Comparison of ENCODE assay signal across 8 cellular contexts in the genomic region with DNA sequence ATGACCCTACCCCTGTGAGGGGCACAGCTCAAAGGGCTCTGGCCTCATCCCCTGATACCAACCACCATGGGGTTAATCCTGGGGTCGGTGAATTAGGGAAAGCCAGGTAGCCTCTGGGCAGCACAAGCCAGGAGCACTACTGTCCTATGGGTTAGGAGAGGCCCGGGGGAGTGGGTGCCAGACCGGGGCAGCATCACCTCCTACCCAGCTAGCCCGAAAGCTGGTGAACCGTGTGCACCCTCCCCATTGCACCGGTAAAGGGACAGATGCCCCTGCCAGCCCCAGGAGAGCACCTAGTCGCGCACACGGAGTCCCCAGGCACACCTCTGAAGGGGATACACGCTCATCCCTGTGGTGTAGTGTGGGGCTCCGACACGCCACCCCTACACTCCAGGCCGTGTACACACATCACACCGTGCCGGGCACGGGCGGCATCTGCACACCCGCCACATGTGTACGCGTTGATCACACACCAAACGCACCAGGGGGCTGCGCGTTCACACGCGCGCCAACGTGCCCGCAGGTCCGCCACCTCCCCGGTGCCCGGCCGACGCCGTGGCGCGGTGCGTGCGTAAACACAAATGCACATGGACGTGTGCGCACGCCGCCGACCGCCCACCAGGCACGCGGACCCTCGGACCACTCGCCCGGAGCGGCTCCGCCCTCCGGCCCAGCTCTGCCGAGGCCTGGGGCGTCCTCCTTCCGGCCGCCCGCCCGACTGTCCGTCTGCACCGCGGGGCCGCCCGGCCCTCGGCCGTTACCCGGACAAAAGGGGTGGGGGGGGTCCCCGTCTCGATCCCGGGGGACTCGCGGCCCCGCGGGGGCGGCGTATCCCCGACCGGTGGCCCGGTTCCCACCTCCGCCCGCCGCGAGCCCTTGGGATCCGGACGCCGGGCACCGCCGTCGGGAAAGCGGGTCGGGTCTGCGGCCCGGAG. TPM values are rescaled to one million over a fixed set of nuclear protein-coding genes. Genes with fewer than 3 reads are reported as not detected.
DNase-seq lines count a peak whose midpoint lies in the region; ATAC-seq and TF ChIP-seq lines count a peak whose summit lies in the region.

No MANE protein-coding gene starts in this region.

- peaks cover 13% of the 10 kb centered on the region for H3F3A ChIP-seq in SK-N-SH (replicated peaks; ENCODE audit: insufficient read depth)

- ATAC-seq in SK-N-SH treated with all-trans-retinoic acid at 6 μM for 48 hours (no peak), left lung (no peak)
- no peak for ATAC-seq in stimulated activated effector memory CD8-positive, alpha-beta T cell treated with anti-CD3 and anti-CD28 coated beads, Interleukin-12 subunit alpha, Interleukin-12 subunit beta, amount 100 ng/mL, for 72 hours

- H3K79me2 ChIP-seq in SK-N-SH (ENCODE audit: insufficient read depth) = peaks cover 55% of the 10 kb centered on the region

- H3K9me3 Mint-ChIP-seq in stimulated activated effector memory CD8-positive, alpha-beta T cell treated with anti-CD3 and anti-CD28 coated beads, Interleukin-12 subunit alpha, Interleukin-12 subunit beta, amount 100 ng/mL, for 72 hours = no peaks in the 10 kb centered on the region

- no peak overlapping the region for H2AFZ ChIP-seq in SK-N-SH (ENCODE audit: low read depth)

- H3K27ac Mint-ChIP-seq in stimulated activated effector memory CD8-positive, alpha-beta T cell treated with anti-CD3 and anti-CD28 coated beads, Interleukin-12 subunit alpha, Interleukin-12 subunit beta, amount 100 ng/mL, for 72 hours = peak overlapping the region; percentile 98

- H3K9me2 ChIP-seq in SK-N-SH = no peaks in the 10 kb centered on the region

- intact Hi-C loops in breast epithelium (cut with DNase I; ENCODE audit: low total_unique reads) (no loop called here), left lung (cut with DNase I) (no loop called here)

- no peaks in the 10 kb centered on the region for H3K27me3 ChIP-seq in SK-N-SH (ENCODE audit: insufficient read depth)
- H3K27me3 ChIP-seq in SJCRH30 = no peaks in the 10 kb centered on the region
- H3K27me3 ChIP-seq in breast epithelium = no peaks in the 10 kb centered on the region
- H3K27me3 ChIP-seq in left lung = no peaks in the 10 kb centered on the region

- CTCF ChIA-PET in SK-N-SH (lab: Yijun Ruan, JAX) = interaction anchor here (1.5 to 2.1 kb wide), 4 partner anchors 10 to 65 kb away, joined by 4 to 10 read pairs (median 6); a partner anchor contains a TSS

- H3K36me3 Mint-ChIP-seq in stimulated activated effector memory CD8-positive, alpha-beta T cell treated with anti-CD3 and anti-CD28 coated beads, Interleukin-12 subunit alpha, Interleukin-12 subunit beta, amount 100 ng/mL, for 72 hours = peaks cover 12% of the 10 kb centered on the region

- no peak for TF ChIP-seq POLR2A in breast epithelium (IDR thresholded peaks at IDR 0.05)

- peaks cover 36% of the 10 kb centered on the region for H4K20me1 ChIP-seq in SK-N-SH (ENCODE audit: insufficient read depth)

- TF ChIP-seq RAD21 in SK-N-SH (IDR thresholded peaks at IDR 0.05; ENCODE audit: low read length) = no peak

- 2% methylated on average over 19 of the region's 92 CpGs for WGBS in SK-N-SH (ENCODE audit: low lambda C conversion rate)

- H3K27ac ChIP-seq in SK-N-SH (ENCODE audit: low read depth in 2 of 2, low read length in 1 of 2) (peak overlapping the region; percentile 78 to 84; a peak in 3 of 4 replicates), SJCRH30 (no peak overlapping the region; the same call in 1 of the 2 replicates), breast epithelium (peak overlapping the region; percentile 97 to 98), left lung (peak overlapping the region; percentile 95)

- H3K36me3 ChIP-seq in SK-N-SH (replicated peaks in 1 of 2; ENCODE audit: control insufficient read depth in 1 of 2, insufficient read depth in 2 of 2, low read length in 1 of 2) = peaks cover 0 to 7% of the 10 kb centered on the region in 2 experiments
- H3K36me3 ChIP-seq in SJCRH30 = no peaks in the 10 kb centered on the region
- no peaks in the 10 kb centered on the region for H3K36me3 ChIP-seq in breast epithelium
- H3K36me3 ChIP-seq in left lung = peaks cover 0 to 15% of the 10 kb centered on the region in 2 donors

- H3K9ac ChIP-seq in SK-N-SH = peak overlapping the region; percentile 80

- peaks cover 13 to 38% of the 10 kb centered on the region in 2 experiments; a peak in 3 of 4 replicates for H3K4me1 ChIP-seq in SK-N-SH (ENCODE audit: control insufficient read depth in 1 of 2, insufficient read depth in 2 of 2, low read depth in 1 of 2, low read length in 1 of 2)
- no peaks in the 10 kb centered on the region; the same call in 1 of the 2 replicates for H3K4me1 ChIP-seq in SJCRH30
- peaks cover 18 to 23% of the 10 kb centered on the region in 2 donors for H3K4me1 ChIP-seq in breast epithelium
- peaks cover 28 to 58% of the 10 kb centered on the region in 2 donors for H3K4me1 ChIP-seq in left lung

- H3K4me2 ChIP-seq in SK-N-SH = peak overlapping the region; percentile 88

- TF ChIP-seq CTCF in SK-N-SH (IDR thresholded peaks at IDR 0.05) (no peak), breast epithelium (IDR thresholded peaks at IDR 0.05) (no peak), left lung (IDR thresholded peaks at IDR 0.05) (no peak)

- no peak for TF ChIP-seq EP300 in SK-N-SH (IDR thresholded peaks at IDR 0.05; ENCODE audit: borderline replicate concordance in 1 of 2, low read depth in 1 of 2, low read length in 1 of 2)

- POLR2A ChIA-PET in SK-N-SH (lab: Yijun Ruan, JAX) = no interaction called here

- no peaks in the 10 kb centered on the region for H3K9me3 ChIP-seq in SK-N-SH
- no peaks in the 10 kb centered on the region for H3K9me3 ChIP-seq in SJCRH30 (replicated peaks)
- no peaks in the 10 kb centered on the region for H3K9me3 ChIP-seq in breast epithelium
- H3K9me3 ChIP-seq in left lung = no peaks in the 10 kb centered on the region

- peak; percentile 79 for DNase-seq in SK-N-SH
- DNase-seq in SJCRH30 = peak; percentile 47 to 50
- no peak for DNase-seq in breast epithelium (ENCODE audit: low spot score in 2 of 2)
- peak in 1 of 2 donors; percentile 88 for DNase-seq in left lung
- peak; percentile 25 to 68 for DNase-seq in stimulated activated effector memory CD8-positive, alpha-beta T cell treated with anti-CD3 and anti-CD28 coated beads, Interleukin-12 subunit alpha, Interleukin-12 subunit beta, amount 100 ng/mL, for 72 hours (ENCODE audit: low spot score in 2 of 2)
- DNase-seq in middle frontal gyrus (ENCODE audit: extremely low spot score, low spot score) = no peak
- no peak for DNase-seq in NCI-H524 treated with DMSO at 0.1 percent for 48 hours (lab: John Stamatoyannopoulos, UW)

- H3K4me3 Mint-ChIP-seq in stimulated activated effector memory CD8-positive, alpha-beta T cell treated with anti-CD3 and anti-CD28 coated beads, Interleukin-12 subunit alpha, Interleukin-12 subunit beta, amount 100 ng/mL, for 72 hours = peak overlapping the region; percentile 88

- peak overlapping the region; percentile 83 to 94 for H3K4me3 ChIP-seq in SK-N-SH (ENCODE audit: low read depth in 2 of 2, low read length in 1 of 2)
- H3K4me3 ChIP-seq in SJCRH30 = peak overlapping the region; percentile 75
- peak overlapping the region; percentile 91 to 95 (median 91) for H3K4me3 ChIP-seq in breast epithelium
- peak overlapping the region; percentile 59 to 93 for H3K4me3 ChIP-seq in left lung

- peaks cover 33% of the 10 kb centered on the region for H3K4me1 Mint-ChIP-seq in stimulated activated effector memory CD8-positive, alpha-beta T cell treated with anti-CD3 and anti-CD28 coated beads, Interleukin-12 subunit alpha, Interleukin-12 subunit beta, amount 100 ng/mL, for 72 hours

TF ChIP-seq in SK-N-SH, 30 proteins besides CTCF, POLR2A, EP300 and RAD21:
- TF ChIP-seq GABPA (IDR thresholded peaks at IDR 0.05; ENCODE audit: low read depth) = no peak
- TF ChIP-seq MXI1 (IDR thresholded peaks at IDR 0.05; ENCODE audit: low read depth, low read length) = peak; percentile 84
- no peak for TF ChIP-seq FOXM1 (IDR thresholded peaks at IDR 0.05; ENCODE audit: low read depth)
- 0 out of 2 replicates have a peak, but pooled peaks have one; percentile 40 for TF ChIP-seq SIN3A (IDR thresholded peaks at IDR 0.05; ENCODE audit: borderline replicate concordance, low read depth, low read length)
- TF ChIP-seq, protein P1, sequence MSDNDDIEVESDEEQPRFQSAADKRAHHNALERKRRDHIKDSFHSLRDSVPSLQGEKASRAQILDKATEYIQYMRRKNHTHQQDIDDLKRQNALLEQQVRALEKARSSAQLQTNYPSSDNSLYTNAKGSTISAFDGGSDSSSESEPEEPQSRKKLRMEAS (IDR thresholded peaks at IDR 0.05; ENCODE audit: low read depth) = peak; percentile 82

TF ChIP-seq in SK-N-SH treated with all-trans-retinoic acid at 6 μM for 48 hours, 23 proteins besides CTCF, POLR2A, EP300 and RAD21 (continues in another document):
- TF ChIP-seq GLIS3 (CRISPR knock-in tag; IDR thresholded peaks at IDR 0.05) = no peak

RNA-seq across cellular contexts. Expression of a gene that starts 0.8 kb away (rescaled TPM):
- 13.0 and 16.7 TPM in 2 replicates for polyA plus RNA-seq in SK-N-SH (2012; rRNA removed)
- polyA plus RNA-seq in SK-N-SH (2012; cell fraction: cytosol; rRNA removed) = 4.7 and 6.1 TPM in 2 replicates
- 47.9 and 62.5 TPM in 2 replicates for polyA plus RNA-seq in SK-N-SH (2012; cell fraction: nucleus; rRNA removed)
- total RNA-seq in SJCRH30 (2014; rRNA removed; shearing (Covaris generic)) = 5.5 and 8.7 TPM in 2 replicates
- 10 to 100 TPM in 1 of 3 donors, 1 to 10 TPM in 2; 5.8 to 11.3 (median 7.2) TPM for total RNA-seq in breast epithelium
- total RNA-seq in left lung = 10 to 100 TPM; 26.7 to 27.8 TPM

RNA-seq across cellular contexts. Expression of a gene that starts 10.7 kb away (rescaled TPM):
- 5.5 and 13.3 TPM in 2 replicates for polyA plus RNA-seq in SK-N-SH (2012; rRNA removed)
- 8.6 and 12.0 TPM in 2 replicates for polyA plus RNA-seq in SK-N-SH (2012; cell fraction: cytosol; rRNA removed)
- 26.7 and 38.3 TPM in 2 replicates for polyA plus RNA-seq in SK-N-SH (2012; cell fraction: nucleus; rRNA removed)
- total RNA-seq in SJCRH30 (2014; rRNA removed; shearing (Covaris generic)) = 11.6 and 13.8 TPM in 2 replicates
- total RNA-seq in breast epithelium (10 to 100 TPM; 26.7 to 28.5 (median 27.9) TPM), left lung (10 to 100 TPM; 81.6 to 98.1 TPM)

RNA-seq across cellular contexts. Expression of a gene that starts 57.8 kb away (rescaled TPM):
- polyA plus RNA-seq in SK-N-SH (2012; rRNA removed) = 0.05 TPM in 2 replicates
- 0.04 and 0.05 TPM in 2 replicates for polyA plus RNA-seq in SK-N-SH (2012; cell fraction: cytosol; rRNA removed)
- 0.41 and 0.47 TPM in 2 replicates for polyA plus RNA-seq in SK-N-SH (2012; cell fraction: nucleus; rRNA removed)
- not detected in 2 replicates for total RNA-seq in SJCRH30 (2014; rRNA removed; shearing (Covaris generic))
- not detected for total RNA-seq in breast epithelium
- under 1 TPM; 0.17 to 0.18 TPM for total RNA-seq in left lung

Comparison
In these comparisons a context has a peak if more than half of its experiments do, and no peak if none do; other contexts are left out.
1. DNase-seq: peak in SK-N-SH (single experiment), SJCRH30 (2 of 2) and stimulated activated effector memory CD8-positive, alpha-beta T cell treated with anti-CD3 and anti-CD28 coated beads, Interleukin-12 subunit alpha, Interleukin-12 subunit beta, amount 100 ng/mL, for 72 hours (2 of 2); none in breast epithelium (0 of 2), middle frontal gyrus (single experiment) and NCI-H524 treated with DMSO at 0.1 percent for 48 hours (single experiment).
2. Peak in every context shown above with its lines, with median percentiles within 50 percentile points of each other: H3K4me3 ChIP-seq.